ENCODE assay signal across 8 cellular contexts in the genomic region with DNA sequence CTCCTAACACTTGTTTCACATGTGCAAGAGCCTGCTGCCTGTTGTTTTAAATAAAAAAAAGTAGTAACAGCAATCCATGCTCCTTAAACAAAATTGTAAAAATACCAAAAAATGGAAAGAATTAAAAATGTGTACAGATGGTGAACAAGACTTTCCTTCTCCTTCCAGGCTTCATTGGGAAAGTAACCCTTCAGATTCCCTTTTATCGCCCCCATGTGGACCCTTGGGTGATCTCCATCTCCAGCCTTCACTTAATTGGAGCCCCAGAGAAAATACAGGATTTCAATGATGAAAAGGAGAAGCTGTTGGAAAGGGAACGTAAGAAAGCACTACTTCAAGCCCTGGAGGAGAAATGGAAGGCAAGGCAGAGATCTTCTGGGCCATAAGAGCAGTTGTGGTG. TPM values are rescaled to one million over a fixed set of nuclear protein-coding genes. Genes with fewer than 3 reads are reported as not detected.
DNase-seq lines count a peak whose midpoint lies in the region; FAIRE-seq and TF ChIP-seq lines count a peak whose summit lies in the region.

No MANE protein-coding gene starts in this region.

- H3K36me3 ChIP-seq in SK-N-SH (replicated peaks in 1 of 2; ENCODE audit: control insufficient read depth in 1 of 2, insufficient read depth in 2 of 2, low read length in 1 of 2) = peaks cover 20 to 41% of the 10 kb centered on the region in 2 experiments

- H3K27ac ChIP-seq in SK-N-SH (ENCODE audit: low read depth in 2 of 2, low read length in 1 of 2) = no peak overlapping the region

- POLR2A ChIA-PET in SK-N-SH (lab: Yijun Ruan, JAX) = no interaction called here

- H3K9me3 ChIP-seq in SK-N-SH = no peaks in the 10 kb centered on the region

- DNase-seq in AG08395 (ENCODE audit: low spot score) (peak; percentile 37), GM10266 (ENCODE audit: extremely low spot score) (no peak), SK-N-SH (peak; percentile 37), foreskin fibroblast (peak in 1 of 2 donors; percentile 23), T-helper 9 cell (no peak), RCC 7860 (ENCODE audit: low spot score) (no peak), SHP77 (lab: John Stamatoyannopoulos, UW) (no peak)
- no peak for DNase-seq in activated CD4-positive, CD25-positive, alpha-beta regulatory T cell treated with anti-CD3 and anti-CD28 coated beads, Interleukin-2, amount 50 U/mL, for 72 hours

- FAIRE-seq in RCC 7860 (lab: Jason Lieb, UNC) = no peak

- 83% methylated on average over 2 of the region's 2 CpGs for WGBS in SK-N-SH (ENCODE audit: low lambda C conversion rate)

- TF ChIP-seq CTCF in GM10266 (IDR thresholded peaks at IDR 0.05; ENCODE audit: control insufficient read depth, insufficient read depth, low read depth, missing control alignments) (peak; percentile 44), SK-N-SH (IDR thresholded peaks at IDR 0.05) (peak; percentile 57), foreskin fibroblast (IDR thresholded peaks at IDR 0.05; ENCODE audit: low read depth, low read length) (peak; percentile 34)

- H3K27me3 ChIP-seq in SK-N-SH (ENCODE audit: insufficient read depth) = no peaks in the 10 kb centered on the region

- TF ChIP-seq EP300 in SK-N-SH (IDR thresholded peaks at IDR 0.05; ENCODE audit: borderline replicate concordance in 1 of 2, low read depth in 1 of 2, low read length in 1 of 2) = no peak

- H4K20me1 ChIP-seq in SK-N-SH (ENCODE audit: insufficient read depth) = no peaks in the 10 kb centered on the region

- no peak overlapping the region for H3K4me3 ChIP-seq in SK-N-SH (ENCODE audit: low read depth in 2 of 2, low read length in 1 of 2)
- H3K4me3 ChIP-seq in foreskin fibroblast (ENCODE audit: low read depth in 1 of 2, low read length in 2 of 2) = no peak overlapping the region

- H3K4me2 ChIP-seq in SK-N-SH = no peak overlapping the region

- no peak overlapping the region for H3K9ac ChIP-seq in SK-N-SH

- CTCF ChIA-PET in SK-N-SH (lab: Yijun Ruan, JAX) = interaction anchor here (0.8 to 2.8 kb wide), 4 partner anchors 10 to 119 kb away, joined by 3 to 8 read pairs (median 6); no protein-coding TSS in a partner anchor

- peak; percentile 12; the same call in 1 of the 2 replicates for TF ChIP-seq RAD21 in SK-N-SH (IDR thresholded peaks at IDR 0.05; ENCODE audit: low read length)

- no peaks in the 10 kb centered on the region for H3F3A ChIP-seq in SK-N-SH (replicated peaks; ENCODE audit: insufficient read depth)

- peaks cover 6% of the 10 kb centered on the region; the same call in 1 of the 2 replicates for H3K79me2 ChIP-seq in SK-N-SH (ENCODE audit: insufficient read depth)

- no peaks in the 10 kb centered on the region for H3K9me2 ChIP-seq in SK-N-SH

- no peaks in the 10 kb centered on the region for H3K4me1 ChIP-seq in SK-N-SH (ENCODE audit: control insufficient read depth in 1 of 2, insufficient read depth in 2 of 2, low read depth in 1 of 2, low read length in 1 of 2)

- H2AFZ ChIP-seq in SK-N-SH (ENCODE audit: low read depth) = no peak overlapping the region

TF ChIP-seq in SK-N-SH, 30 proteins besides CTCF, POLR2A, EP300 and RAD21:
- TF ChIP-seq NFIC (IDR thresholded peaks at IDR 0.05; ENCODE audit: borderline replicate concordance) = no peak
- TF ChIP-seq, protein P1, sequence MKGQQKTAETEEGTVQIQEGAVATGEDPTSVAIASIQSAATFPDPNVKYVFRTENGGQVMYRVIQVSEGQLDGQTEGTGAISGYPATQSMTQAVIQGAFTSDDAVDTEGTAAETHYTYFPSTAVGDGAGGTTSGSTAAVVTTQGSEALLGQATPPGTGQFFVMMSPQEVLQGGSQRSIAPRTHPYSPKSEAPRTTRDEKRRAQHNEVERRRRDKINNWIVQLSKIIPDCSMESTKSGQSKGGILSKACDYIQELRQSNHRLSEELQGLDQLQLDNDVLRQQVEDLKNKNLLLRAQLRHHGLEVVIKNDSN (IDR thresholded peaks at IDR 0.05; ENCODE audit: borderline replicate concordance, low read depth) = no peak
- TF ChIP-seq FOXJ3 (CRISPR knock-in tag; IDR thresholded peaks at IDR 0.05) = no peak
- TF ChIP-seq FOXM1 (IDR thresholded peaks at IDR 0.05; ENCODE audit: low read depth) = no peak
- no peak for TF ChIP-seq SIN3A (IDR thresholded peaks at IDR 0.05; ENCODE audit: borderline replicate concordance, low read depth, low read length)
- TF ChIP-seq NRF1 (IDR thresholded peaks at IDR 0.05; ENCODE audit: low read depth, low read length) = no peak
- TF ChIP-seq SMC3 (IDR thresholded peaks at IDR 0.05; ENCODE audit: low read depth, low read length) = no peak
- TF ChIP-seq MXI1 (IDR thresholded peaks at IDR 0.05; ENCODE audit: low read depth, low read length) = no peak
- no peak for TF ChIP-seq YY1 (IDR thresholded peaks at IDR 0.05; ENCODE audit: low read depth)
- no peak for TF ChIP-seq TCF12 (IDR thresholded peaks at IDR 0.05)
TF ChIP-seq in SK-N-SH: peak in this region for 0.

RNA-seq across cellular contexts. Expression of a gene that starts 14.2 kb away (rescaled TPM):
- polyA plus RNA-seq in SK-N-SH (2012; rRNA removed) = 14.4 and 15.0 TPM in 2 replicates
- 9.1 and 10.8 TPM in 2 replicates for polyA plus RNA-seq in SK-N-SH (2012; cell fraction: cytosol; rRNA removed)
- 19.8 and 28.7 TPM in 2 replicates for polyA plus RNA-seq in SK-N-SH (2012; cell fraction: nucleus; rRNA removed)

Comparison
In these comparisons a context has a peak if more than half of its experiments do, and no peak if none do; other contexts are left out.
1. DNase-seq: peak in AG08395 (single experiment) and SK-N-SH (single experiment); none in GM10266 (single experiment), activated CD4-positive, CD25-positive, alpha-beta regulatory T cell treated with anti-CD3 and anti-CD28 coated beads, Interleukin-2, amount 50 U/mL, for 72 hours (single experiment), T-helper 9 cell (single experiment), RCC 7860 (single experiment) and SHP77 (0 of 2).
2. Peak in every context shown above with its lines, with median percentiles within 50 percentile points of each other: CTCF ChIP-seq.